11 cellular contexts compared by ENCODE assay signal in the genomic region with DNA sequence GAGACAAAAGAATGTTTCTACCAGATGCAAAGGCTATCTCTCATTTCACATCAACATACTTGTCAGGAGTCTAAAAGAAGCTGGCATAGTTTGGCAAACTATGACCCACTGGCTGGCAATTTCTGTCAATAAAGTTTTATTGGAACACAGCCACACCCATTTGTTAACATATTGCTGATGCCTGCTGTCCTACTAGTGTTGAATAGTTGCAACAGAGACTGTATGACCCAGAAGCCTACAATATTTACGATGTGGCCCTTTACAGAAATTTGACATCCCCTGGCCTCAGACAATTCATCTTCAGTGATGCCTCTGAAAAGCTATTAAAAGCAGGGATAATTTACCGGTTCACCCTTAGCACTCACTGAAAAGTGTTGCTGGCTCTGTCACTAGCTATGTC.
DNase-seq lines count a peak whose midpoint lies in the region; ATAC-seq and TF ChIP-seq lines count a peak whose summit lies in the region.
"Had no signal": no experiment of that assay in that cellular context is flagged by ENCODE, and none has a peak within 500 bp of the region (broad histone marks: within the 10 kb centered on the region; RNA-seq: fewer than 3 reads in every experiment).

No MANE protein-coding gene starts in this region.

- H3K27ac Mint-ChIP-seq in brain = peak overlapping the region in 3 of 5 experiments; percentile 74 to 90 (median 84)
- H3K27ac Mint-ChIP-seq in naive thymus-derived CD4-positive, alpha-beta T cell = peak overlapping the region in 5 of 9 donors; percentile 24 to 100 (median 81)

- intact Hi-C loops in heart right ventricle (cut with DNase I) (no loop called here), left ventricle myocardium superior (cut with micrococcal nuclease) (no loop called here), upper lobe of right lung (cut with DNase I) (no loop called here), posterior vena cava (cut with DNase I) (no loop called here)
- intact Hi-C loops in naive thymus-derived CD4-positive, alpha-beta T cell (cut with micrococcal nuclease) = no loop called here

- no peaks in the 10 kb centered on the region for H3K9me3 ChIP-seq in heart right ventricle
- no peaks in the 10 kb centered on the region for H3K9me3 ChIP-seq in naive thymus-derived CD4-positive, alpha-beta T cell (ENCODE audit: control insufficient read depth in 2 of 3, low read length in 3 of 3)
- H3K9me3 ChIP-seq in upper lobe of right lung = no peaks in the 10 kb centered on the region

- POLR2A ChIA-PET in naive thymus-derived CD4-positive, alpha-beta T cell (lab: Charles Lee) = interaction anchor here (0.9 kb wide), 1 partner anchor 10 kb away, joined by 4 read pairs; no protein-coding TSS in a partner anchor

- ATAC-seq in heart right ventricle = peak in 1 of 8 donors; percentile 15
- no peak for ATAC-seq in left ventricle myocardium superior
- no peak for ATAC-seq in naive thymus-derived CD4-positive, alpha-beta T cell
- ATAC-seq in upper lobe of right lung = no peak
- ATAC-seq in GM19035 (IDR thresholded peaks at IDR 0.05; ENCODE audit: unreplicated experiment) = no peak
- no peak for ATAC-seq in HG03095 (IDR thresholded peaks at IDR 0.05; ENCODE audit: unreplicated experiment)

- H3K36me3 Mint-ChIP-seq in brain = peaks cover 73% of the 10 kb centered on the region
- peaks cover 29 to 92% (median 87%) of the 10 kb centered on the region in 5 donors for H3K36me3 Mint-ChIP-seq in naive thymus-derived CD4-positive, alpha-beta T cell

- peaks cover 69% of the 10 kb centered on the region for H3K4me1 Mint-ChIP-seq in brain
- H3K4me1 Mint-ChIP-seq in naive thymus-derived CD4-positive, alpha-beta T cell = peaks cover 48 to 95% (median 74%) of the 10 kb centered on the region in 7 donors

- H3K27me3 Mint-ChIP-seq in brain = no peaks in the 10 kb centered on the region
- no peaks in the 10 kb centered on the region for H3K27me3 Mint-ChIP-seq in naive thymus-derived CD4-positive, alpha-beta T cell

- H3K27me3 ChIP-seq in heart right ventricle (no peaks in the 10 kb centered on the region), upper lobe of right lung (no peaks in the 10 kb centered on the region)
- H3K27me3 ChIP-seq in naive thymus-derived CD4-positive, alpha-beta T cell (ENCODE audit: control insufficient read depth in 2 of 2, insufficient read depth in 2 of 2, low read length in 2 of 2) = no peaks in the 10 kb centered on the region

- peaks cover 0 to 4% (median 0%) of the 10 kb centered on the region in 5 experiments for H3K9me3 Mint-ChIP-seq in brain
- H3K9me3 Mint-ChIP-seq in naive thymus-derived CD4-positive, alpha-beta T cell = peaks cover 0 to 9% (median 0%) of the 10 kb centered on the region in 11 donors

- peak overlapping the region; percentile 65 to 98 (median 92) for H3K27ac ChIP-seq in heart right ventricle
- H3K27ac ChIP-seq in naive thymus-derived CD4-positive, alpha-beta T cell (ENCODE audit: low read depth, low read length) = no peak overlapping the region
- peak overlapping the region; percentile 52 for H3K27ac ChIP-seq in upper lobe of right lung

- WGBS in heart right ventricle, 2 donors = 50% methylated on average over 2 of the region's 2 CpGs

- H3K36me3 ChIP-seq in heart right ventricle = peaks cover 0 to 85% (median 24%) of the 10 kb centered on the region in 9 donors
- peaks cover 10 to 30% (median 12%) of the 10 kb centered on the region in 3 experiments for H3K36me3 ChIP-seq in naive thymus-derived CD4-positive, alpha-beta T cell (ENCODE audit: control insufficient read depth in 2 of 3, insufficient read depth in 3 of 3, low read length in 3 of 3)
- H3K36me3 ChIP-seq in upper lobe of right lung = peaks cover 38% of the 10 kb centered on the region

- H3K4me1 ChIP-seq in heart right ventricle (peaks cover 24 to 100% (median 93%) of the 10 kb centered on the region in 9 donors), upper lobe of right lung (peaks cover 55% of the 10 kb centered on the region)
- peaks cover 32 to 34% of the 10 kb centered on the region in 2 donors for H3K4me1 ChIP-seq in naive thymus-derived CD4-positive, alpha-beta T cell (ENCODE audit: control insufficient read depth in 2 of 2, insufficient read depth in 2 of 2, low read length in 2 of 2)

- DNase-seq in heart right ventricle (no peak), left ventricle myocardium superior (no peak), upper lobe of right lung (no peak), posterior vena cava (ENCODE audit: low spot score) (no peak)
- DNase-seq in naive thymus-derived CD4-positive, alpha-beta T cell = no peak
- DNase-seq: mammary epithelial cell; NCI-H1436; stimulated activated CD4-positive, alpha-beta T cell treated with anti-CD3 and anti-CD28 coated beads, Interleukin-4, amount 100 ng/mL, for 1 hour had no signal

- CTCF ChIA-PET in naive thymus-derived CD4-positive, alpha-beta T cell (lab: Charles Lee) = interaction anchor here (1.1 to 1.2 kb wide), 2 partner anchors 11 to 17 kb away, joined by 3 to 4 read pairs; no protein-coding TSS in a partner anchor

- H3K4me3 ChIP-seq in heart right ventricle (peak overlapping the region in 5 of 10 donors; percentile 3 to 26 (median 17)), upper lobe of right lung (peak overlapping the region; percentile 2)
- no peak overlapping the region for H3K4me3 ChIP-seq in naive thymus-derived CD4-positive, alpha-beta T cell (ENCODE audit: low read length)

- TF ChIP-seq CTCF in heart right ventricle (IDR thresholded peaks at IDR 0.05) (no peak), brain (conservative IDR thresholded peaks at IDR 0.05) (no peak), upper lobe of right lung (IDR thresholded peaks at IDR 0.05) (no peak)

- H3K4me3 Mint-ChIP-seq in brain = no peak overlapping the region
- H3K4me3 Mint-ChIP-seq in naive thymus-derived CD4-positive, alpha-beta T cell = peak overlapping the region in 2 of 10 donors; percentile 36 to 52
